In genomic region chr16:10745856-10746255, GRCh38 we compare ENCODE assay signal across 19 cellular contexts. TPM values are rescaled to one million over a fixed set of nuclear protein-coding genes. Genes with fewer than 3 reads are reported as not detected.
DNase-seq lines count a peak whose midpoint lies in the region; ATAC-seq and TF ChIP-seq lines count a peak whose summit lies in the region.
"Had no signal": no experiment of that assay in that cellular context is flagged by ENCODE, and none has a peak within 500 bp of the region (broad histone marks: within the 10 kb centered on the region; RNA-seq: fewer than 3 reads in every experiment).

No MANE protein-coding gene starts in this region.

- DNase-seq in activated CD4-positive, alpha-beta T cell treated with anti-CD3 and anti-CD28 coated beads, Interleukin-2, amount 10 ng/mL, durations not matched to agents 7 days and 5 days, result no peak
- DNase-seq in activated CD4-positive, alpha-beta T cell treated with anti-CD3 and anti-CD28 coated beads for 48 hours, result no peak
- DNase-seq in OCI-LY7 (ENCODE audit: low spot score) (no peak), fibroblast of villous mesenchyme (ENCODE audit: low read depth) (peak; percentile 59), lower lobe of right lung (no peak), upper lobe of left lung (no peak)
- DNase-seq in activated CD4-positive, CD25-positive, alpha-beta regulatory T cell (lab: John Stamatoyannopoulos, UW), result no peak
- DNase-seq: activated CD4-positive, alpha-beta T cell treated with anti-CD3 and anti-CD28 coated beads for 1 hour; activated T-cell treated with anti-CD3 and anti-CD28 coated beads for 4 hours; COR-L47; GDM1; HFFc6; NCI-H1092 treated with DMSO at 0.1 percent for 48 hours; NCI-H2171 treated with DMSO at 0.1 percent for 48 hours had no signal

- no peak overlapping the region for H2AFZ ChIP-seq in OCI-LY7 (ENCODE audit: low read length)

- peak overlapping the region; percentile 45 for H3K4me3 Mint-ChIP-seq in activated CD4-positive, alpha-beta T cell treated with anti-CD3 and anti-CD28 coated beads, Interleukin-2, amount 10 ng/mL, durations not matched to agents 7 days and 5 days
- H3K4me3 Mint-ChIP-seq: HFFc6 had no signal

- no peaks in the 10 kb centered on the region for H4K20me1 ChIP-seq in OCI-LY7 (ENCODE audit: insufficient read depth, low read length)

- H3K27ac ChIP-seq in OCI-LY7 (ENCODE audit: low read depth, low read length, poor library complexity, severe bottlenecking) (no peak overlapping the region), rectal smooth muscle tissue (ENCODE audit: low read depth, low read length) (peak overlapping the region; percentile 38), lower lobe of right lung (no peak overlapping the region), upper lobe of left lung (peak overlapping the region in 2 of 4 donors; percentile 95 to 100)
- H3K27ac ChIP-seq: A549 had no signal

- BruUV-seq in OCI-LY7 (replicated peaks; lab: Mats Ljungman, UMichigan), result TSS peak; percentile 55

- H3K9me3 ChIP-seq in OCI-LY7 (ENCODE audit: low read length) (no peaks in the 10 kb centered on the region), lower lobe of right lung (no peaks in the 10 kb centered on the region), upper lobe of left lung (no peaks in the 10 kb centered on the region)
- H3K9me3 ChIP-seq: A549 had no signal

- CTCF ChIA-PET in activated CD4-positive, alpha-beta T cell treated with anti-CD3 and anti-CD28 coated beads, Interleukin-2, amount 10 ng/mL, durations not matched to agents 7 days and 5 days (lab: Charles Lee), result interaction anchor here (0.5 kb wide), 1 partner anchor 57 kb away, joined by 4 read pairs; no protein-coding TSS in a partner anchor
- CTCF ChIA-PET in OCI-LY7 (lab: Charles Lee; ENCODE audit: unreplicated experiment), result no interaction called here

- H3K9me3 Mint-ChIP-seq in activated CD4-positive, alpha-beta T cell treated with anti-CD3 and anti-CD28 coated beads, Interleukin-2, amount 10 ng/mL, durations not matched to agents 7 days and 5 days, result no peaks in the 10 kb centered on the region
- H3K9me3 Mint-ChIP-seq: HFFc6 had no signal

- TF ChIP-seq CTCF in OCI-LY7 (conservative IDR thresholded peaks at IDR 0.05; ENCODE audit: low read length) (no peak), fibroblast of villous mesenchyme (IDR thresholded peaks at IDR 0.05; ENCODE audit: insufficient read depth, low read depth, low read length) (no peak), lower lobe of right lung (IDR thresholded peaks at IDR 0.05) (no peak), upper lobe of left lung (IDR thresholded peaks at IDR 0.05) (no peak)

- H3K27me3 Mint-ChIP-seq in activated CD4-positive, alpha-beta T cell treated with anti-CD3 and anti-CD28 coated beads, Interleukin-2, amount 10 ng/mL, durations not matched to agents 7 days and 5 days, result no peaks in the 10 kb centered on the region

- H3K9ac ChIP-seq in rectal smooth muscle tissue (ENCODE audit: low read length), result no peak overlapping the region

- no peaks in the 10 kb centered on the region for H3K9me2 ChIP-seq in OCI-LY7 (ENCODE audit: insufficient read depth, low read length)

- peaks cover 46% of the 10 kb centered on the region for H3K4me1 Mint-ChIP-seq in activated CD4-positive, alpha-beta T cell treated with anti-CD3 and anti-CD28 coated beads, Interleukin-2, amount 10 ng/mL, durations not matched to agents 7 days and 5 days

- no peak for TF ChIP-seq EP300 in upper lobe of left lung (IDR thresholded peaks at IDR 0.05)

- peaks cover 28% of the 10 kb centered on the region for H3K4me1 ChIP-seq in OCI-LY7 (ENCODE audit: insufficient read depth, low read length, poor library complexity, severe bottlenecking)
- peaks cover 19% of the 10 kb centered on the region for H3K4me1 ChIP-seq in rectal smooth muscle tissue (ENCODE audit: control insufficient read depth, insufficient read depth, low read length)
- H3K4me1 ChIP-seq in lower lobe of right lung, result peaks cover 30% of the 10 kb centered on the region
- H3K4me1 ChIP-seq in upper lobe of left lung, result peaks cover 21 to 28% (median 25%) of the 10 kb centered on the region in 4 donors

- H3K36me3 ChIP-seq in OCI-LY7 (ENCODE audit: insufficient read depth, low read length), result peaks cover 40% of the 10 kb centered on the region
- peaks cover 10% of the 10 kb centered on the region for H3K36me3 ChIP-seq in rectal smooth muscle tissue (ENCODE audit: control insufficient read depth, insufficient read depth, low read length)
- H3K36me3 ChIP-seq in lower lobe of right lung, result peaks cover 45% of the 10 kb centered on the region
- H3K36me3 ChIP-seq in upper lobe of left lung, result peaks cover 0 to 43% (median 19%) of the 10 kb centered on the region in 4 donors

- no peak overlapping the region for H3K4me2 ChIP-seq in OCI-LY7 (ENCODE audit: low read length)
- H3K4me2 ChIP-seq: A549 had no signal

- H3K27me3 ChIP-seq in rectal smooth muscle tissue (ENCODE audit: control insufficient read depth, insufficient read depth, low read length), result no peaks in the 10 kb centered on the region
- no peaks in the 10 kb centered on the region for H3K27me3 ChIP-seq in lower lobe of right lung (ENCODE audit: low read depth)
- H3K27me3 ChIP-seq in upper lobe of left lung, result no peaks in the 10 kb centered on the region

- H3K4me3 ChIP-seq in OCI-LY7 (ENCODE audit: low read depth, low read length, poor library complexity, severe bottlenecking), result no peak overlapping the region
- H3K4me3 ChIP-seq in fibroblast of villous mesenchyme (ENCODE audit: low read depth, low read length), result no peak overlapping the region
- H3K4me3 ChIP-seq in rectal smooth muscle tissue (ENCODE audit: low read length), result no peak overlapping the region
- no peak overlapping the region for H3K4me3 ChIP-seq in lower lobe of right lung
- H3K4me3 ChIP-seq in upper lobe of left lung, result no peak overlapping the region
- H3K4me3 ChIP-seq: A549, skin epidermis had no signal

- H3K27ac Mint-ChIP-seq in activated CD4-positive, alpha-beta T cell treated with anti-CD3 and anti-CD28 coated beads, Interleukin-2, amount 10 ng/mL, durations not matched to agents 7 days and 5 days, result no peak overlapping the region
- H3K27ac Mint-ChIP-seq: HFFc6 had no signal

- peaks cover 6% of the 10 kb centered on the region; the same call in 1 of the 2 replicates for H3K79me2 ChIP-seq in OCI-LY7 (ENCODE audit: insufficient read depth, low read depth, low read length)

- POLR2A ChIA-PET in activated CD4-positive, alpha-beta T cell treated with anti-CD3 and anti-CD28 coated beads, Interleukin-2, amount 10 ng/mL, durations not matched to agents 7 days and 5 days (lab: Charles Lee), result no interaction called here
- POLR2A ChIA-PET in OCI-LY7 (lab: Charles Lee), result no interaction called here

- 57 to 67% methylated on average over 2 of the region's 2 CpGs for WGBS in upper lobe of left lung, 2 donors

- no peak for TF ChIP-seq POLR2A in upper lobe of left lung (IDR thresholded peaks at IDR 0.05)

- intact Hi-C loops in OCI-LY7 (cut with micrococcal nuclease; ENCODE audit: unreplicated experiment), result loop anchor here (2.0 to 10.0 kb wide), 3 partner anchors 131 to 1651 kb away; partner anchors contain the start of genes CIITA and HAPSTR1
- intact Hi-C loops in lower lobe of right lung (cut with DNase I), result no loop called here

- H3K36me3 Mint-ChIP-seq in activated CD4-positive, alpha-beta T cell treated with anti-CD3 and anti-CD28 coated beads, Interleukin-2, amount 10 ng/mL, durations not matched to agents 7 days and 5 days (ENCODE audit: low read depth), result peaks cover 36% of the 10 kb centered on the region

- no peak for ATAC-seq in lower lobe of right lung
- ATAC-seq in upper lobe of left lung (ENCODE audit: low FRiP score in 2 of 2), result no peak
- ATAC-seq: A549, left lobe of liver had no signal

RNA-seq across cellular contexts. Expression of gene NUBP1, which starts 2.2 kb away (rescaled TPM):
- total RNA-seq in activated CD4-positive, alpha-beta T cell treated with anti-CD3 and anti-CD28 coated beads, Interleukin-2, amount 10 ng/mL, durations not matched to agents 7 days and 5 days, result 10 to 100 TPM; 26.3 to 28.7 TPM
- 15.1 and 27.4 TPM in 2 replicates for total RNA-seq in OCI-LY7 (2014; rRNA removed; shearing (Covaris generic))
- total RNA-seq in OCI-LY7 (2022), result 20.7 and 24.4 TPM in 2 replicates
- total RNA-seq in fibroblast of villous mesenchyme, result 13.0 and 17.7 TPM in 2 replicates
- 37.7 TPM for total RNA-seq in lower lobe of right lung
- 10 to 100 TPM; 16.8 to 40.3 (median 34.6) TPM for total RNA-seq in upper lobe of left lung

RNA-seq across cellular contexts. Expression of gene TEKT5, which starts 51.1 kb away (rescaled TPM):
- total RNA-seq in activated CD4-positive, alpha-beta T cell treated with anti-CD3 and anti-CD28 coated beads, Interleukin-2, amount 10 ng/mL, durations not matched to agents 7 days and 5 days, result not detected
- total RNA-seq in OCI-LY7 (2014; rRNA removed; shearing (Covaris generic)), result 0.32 TPM in 1 of 2 replicates, not detected in the other
- 0.74 and 1.00 TPM in 2 replicates for total RNA-seq in OCI-LY7 (2022)
- under 0.01 TPM in 1 of 2 replicates, not detected in the other for total RNA-seq in fibroblast of villous mesenchyme
- total RNA-seq in lower lobe of right lung, result not detected
- total RNA-seq in upper lobe of left lung, result 1 to 10 TPM in 1 of 6 donors, under 1 TPM in 2, not detected in 3; 0.20 to 2.1 (median 0.44) TPM
- total RNA-seq: HFFc6, RPMI7951 had no signal
